ENCODE assay signal across 3 cellular contexts in the genomic region with DNA sequence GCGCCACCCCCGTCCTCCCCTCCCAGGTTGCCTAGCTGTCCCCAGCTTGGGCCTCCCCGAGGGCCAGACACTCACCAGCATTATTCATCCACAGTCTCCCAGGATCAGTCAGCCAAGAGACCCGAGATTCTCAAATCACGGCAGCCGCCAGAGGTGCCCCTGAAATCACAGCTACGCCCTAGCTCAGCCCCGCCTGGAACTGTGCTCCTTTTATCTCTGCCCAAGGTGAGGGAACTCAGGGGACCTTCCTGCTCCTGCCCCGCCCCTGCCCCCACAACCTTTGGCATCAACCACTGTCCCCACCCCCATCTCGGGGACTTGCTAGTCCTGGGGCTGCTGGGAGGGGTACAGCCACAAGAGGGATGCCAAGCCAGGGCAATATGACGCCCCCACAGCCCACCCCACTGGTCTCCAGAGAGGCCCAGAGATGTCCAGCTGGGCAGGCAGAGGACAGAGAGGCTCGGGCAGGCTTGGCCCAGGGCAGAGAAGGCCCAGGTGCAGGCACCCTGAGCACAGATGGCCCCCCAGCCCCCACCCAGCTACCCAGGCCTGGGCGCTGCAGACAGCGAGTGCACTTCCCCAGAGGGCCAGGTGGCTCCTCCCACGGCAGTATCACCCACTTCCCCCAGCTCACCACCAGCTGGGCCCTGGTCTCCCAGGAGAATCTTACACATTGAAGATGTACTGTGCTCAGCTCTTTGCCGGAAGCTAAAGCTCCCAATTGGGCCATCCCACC.
TF ChIP-seq lines count a peak whose summit lies in the region.

A gene with protein sequence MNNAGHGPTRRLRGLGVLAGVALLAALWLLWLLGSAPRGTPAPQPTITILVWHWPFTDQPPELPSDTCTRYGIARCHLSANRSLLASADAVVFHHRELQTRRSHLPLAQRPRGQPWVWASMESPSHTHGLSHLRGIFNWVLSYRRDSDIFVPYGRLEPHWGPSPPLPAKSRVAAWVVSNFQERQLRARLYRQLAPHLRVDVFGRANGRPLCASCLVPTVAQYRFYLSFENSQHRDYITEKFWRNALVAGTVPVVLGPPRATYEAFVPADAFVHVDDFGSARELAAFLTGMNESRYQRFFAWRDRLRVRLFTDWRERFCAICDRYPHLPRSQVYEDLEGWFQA (minus strand): TSS at position 185 of the 736 bp plus-strand sequence. CDS start 97 bp downstream, at position 88.

TF ChIP-seq in HEK293, 187 proteins besides CTCF, POLR2A, EP300 and RAD21 (continues in another document):
- TF ChIP-seq, protein P1, sequence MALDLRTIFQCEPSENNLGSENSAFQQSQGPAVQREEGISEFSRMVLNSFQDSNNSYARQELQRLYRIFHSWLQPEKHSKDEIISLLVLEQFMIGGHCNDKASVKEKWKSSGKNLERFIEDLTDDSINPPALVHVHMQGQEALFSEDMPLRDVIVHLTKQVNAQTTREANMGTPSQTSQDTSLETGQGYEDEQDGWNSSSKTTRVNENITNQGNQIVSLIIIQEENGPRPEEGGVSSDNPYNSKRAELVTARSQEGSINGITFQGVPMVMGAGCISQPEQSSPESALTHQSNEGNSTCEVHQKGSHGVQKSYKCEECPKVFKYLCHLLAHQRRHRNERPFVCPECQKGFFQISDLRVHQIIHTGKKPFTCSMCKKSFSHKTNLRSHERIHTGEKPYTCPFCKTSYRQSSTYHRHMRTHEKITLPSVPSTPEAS (tag by site-specific recombination; IDR thresholded peaks at IDR 0.05), result no peak
- TF ChIP-seq KLF1 (tag by site-specific recombination; IDR thresholded peaks at IDR 0.05), result no peak
- peak; percentile 28; the same call in 1 of the 2 replicates for TF ChIP-seq GLIS1 (tag by site-specific recombination; IDR thresholded peaks at IDR 0.05)
- TF ChIP-seq ZNF558 (tag by site-specific recombination; IDR thresholded peaks at IDR 0.05), result no peak
- TF ChIP-seq ZNF670 (tag by site-specific recombination; IDR thresholded peaks at IDR 0.05; ENCODE audit: low read depth), result no peak
- TF ChIP-seq, protein P2, sequence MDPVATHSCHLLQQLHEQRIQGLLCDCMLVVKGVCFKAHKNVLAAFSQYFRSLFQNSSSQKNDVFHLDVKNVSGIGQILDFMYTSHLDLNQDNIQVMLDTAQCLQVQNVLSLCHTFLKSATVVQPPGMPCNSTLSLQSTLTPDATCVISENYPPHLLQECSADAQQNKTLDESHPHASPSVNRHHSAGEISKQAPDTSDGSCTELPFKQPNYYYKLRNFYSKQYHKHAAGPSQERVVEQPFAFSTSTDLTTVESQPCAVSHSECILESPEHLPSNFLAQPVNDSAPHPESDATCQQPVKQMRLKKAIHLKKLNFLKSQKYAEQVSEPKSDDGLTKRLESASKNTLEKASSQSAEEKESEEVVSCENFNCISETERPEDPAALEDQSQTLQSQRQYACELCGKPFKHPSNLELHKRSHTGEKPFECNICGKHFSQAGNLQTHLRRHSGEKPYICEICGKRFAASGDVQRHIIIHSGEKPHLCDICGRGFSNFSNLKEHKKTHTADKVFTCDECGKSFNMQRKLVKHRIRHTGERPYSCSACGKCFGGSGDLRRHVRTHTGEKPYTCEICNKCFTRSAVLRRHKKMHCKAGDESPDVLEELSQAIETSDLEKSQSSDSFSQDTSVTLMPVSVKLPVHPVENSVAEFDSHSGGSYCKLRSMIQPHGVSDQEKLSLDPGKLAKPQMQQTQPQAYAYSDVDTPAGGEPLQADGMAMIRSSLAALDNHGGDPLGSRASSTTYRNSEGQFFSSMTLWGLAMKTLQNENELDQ (tag by site-specific recombination; IDR thresholded peaks at IDR 0.05; ENCODE audit: low read depth), result no peak
- TF ChIP-seq ZNF585B (tag by site-specific recombination; IDR thresholded peaks at IDR 0.05), result no peak
- TF ChIP-seq, protein P3, sequence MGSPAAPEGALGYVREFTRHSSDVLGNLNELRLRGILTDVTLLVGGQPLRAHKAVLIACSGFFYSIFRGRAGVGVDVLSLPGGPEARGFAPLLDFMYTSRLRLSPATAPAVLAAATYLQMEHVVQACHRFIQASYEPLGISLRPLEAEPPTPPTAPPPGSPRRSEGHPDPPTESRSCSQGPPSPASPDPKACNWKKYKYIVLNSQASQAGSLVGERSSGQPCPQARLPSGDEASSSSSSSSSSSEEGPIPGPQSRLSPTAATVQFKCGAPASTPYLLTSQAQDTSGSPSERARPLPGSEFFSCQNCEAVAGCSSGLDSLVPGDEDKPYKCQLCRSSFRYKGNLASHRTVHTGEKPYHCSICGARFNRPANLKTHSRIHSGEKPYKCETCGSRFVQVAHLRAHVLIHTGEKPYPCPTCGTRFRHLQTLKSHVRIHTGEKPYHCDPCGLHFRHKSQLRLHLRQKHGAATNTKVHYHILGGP (tag by site-specific recombination; IDR thresholded peaks at IDR 0.05), result no peak

TF ChIP-seq in liver, 16 proteins besides CTCF, POLR2A, EP300 and RAD21 (continued from another document):
- TF ChIP-seq, protein P4, sequence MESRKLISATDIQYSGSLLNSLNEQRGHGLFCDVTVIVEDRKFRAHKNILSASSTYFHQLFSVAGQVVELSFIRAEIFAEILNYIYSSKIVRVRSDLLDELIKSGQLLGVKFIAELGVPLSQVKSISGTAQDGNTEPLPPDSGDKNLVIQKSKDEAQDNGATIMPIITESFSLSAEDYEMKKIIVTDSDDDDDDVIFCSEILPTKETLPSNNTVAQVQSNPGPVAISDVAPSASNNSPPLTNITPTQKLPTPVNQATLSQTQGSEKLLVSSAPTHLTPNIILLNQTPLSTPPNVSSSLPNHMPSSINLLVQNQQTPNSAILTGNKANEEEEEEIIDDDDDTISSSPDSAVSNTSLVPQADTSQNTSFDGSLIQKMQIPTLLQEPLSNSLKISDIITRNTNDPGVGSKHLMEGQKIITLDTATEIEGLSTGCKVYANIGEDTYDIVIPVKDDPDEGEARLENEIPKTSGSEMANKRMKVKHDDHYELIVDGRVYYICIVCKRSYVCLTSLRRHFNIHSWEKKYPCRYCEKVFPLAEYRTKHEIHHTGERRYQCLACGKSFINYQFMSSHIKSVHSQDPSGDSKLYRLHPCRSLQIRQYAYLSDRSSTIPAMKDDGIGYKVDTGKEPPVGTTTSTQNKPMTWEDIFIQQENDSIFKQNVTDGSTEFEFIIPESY (IDR thresholded peaks at IDR 0.05), result no peak
- TF ChIP-seq, protein P5, sequence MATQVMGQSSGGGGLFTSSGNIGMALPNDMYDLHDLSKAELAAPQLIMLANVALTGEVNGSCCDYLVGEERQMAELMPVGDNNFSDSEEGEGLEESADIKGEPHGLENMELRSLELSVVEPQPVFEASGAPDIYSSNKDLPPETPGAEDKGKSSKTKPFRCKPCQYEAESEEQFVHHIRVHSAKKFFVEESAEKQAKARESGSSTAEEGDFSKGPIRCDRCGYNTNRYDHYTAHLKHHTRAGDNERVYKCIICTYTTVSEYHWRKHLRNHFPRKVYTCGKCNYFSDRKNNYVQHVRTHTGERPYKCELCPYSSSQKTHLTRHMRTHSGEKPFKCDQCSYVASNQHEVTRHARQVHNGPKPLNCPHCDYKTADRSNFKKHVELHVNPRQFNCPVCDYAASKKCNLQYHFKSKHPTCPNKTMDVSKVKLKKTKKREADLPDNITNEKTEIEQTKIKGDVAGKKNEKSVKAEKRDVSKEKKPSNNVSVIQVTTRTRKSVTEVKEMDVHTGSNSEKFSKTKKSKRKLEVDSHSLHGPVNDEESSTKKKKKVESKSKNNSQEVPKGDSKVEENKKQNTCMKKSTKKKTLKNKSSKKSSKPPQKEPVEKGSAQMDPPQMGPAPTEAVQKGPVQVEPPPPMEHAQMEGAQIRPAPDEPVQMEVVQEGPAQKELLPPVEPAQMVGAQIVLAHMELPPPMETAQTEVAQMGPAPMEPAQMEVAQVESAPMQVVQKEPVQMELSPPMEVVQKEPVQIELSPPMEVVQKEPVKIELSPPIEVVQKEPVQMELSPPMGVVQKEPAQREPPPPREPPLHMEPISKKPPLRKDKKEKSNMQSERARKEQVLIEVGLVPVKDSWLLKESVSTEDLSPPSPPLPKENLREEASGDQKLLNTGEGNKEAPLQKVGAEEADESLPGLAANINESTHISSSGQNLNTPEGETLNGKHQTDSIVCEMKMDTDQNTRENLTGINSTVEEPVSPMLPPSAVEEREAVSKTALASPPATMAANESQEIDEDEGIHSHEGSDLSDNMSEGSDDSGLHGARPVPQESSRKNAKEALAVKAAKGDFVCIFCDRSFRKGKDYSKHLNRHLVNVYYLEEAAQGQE (IDR thresholded peaks at IDR 0.05), result no peak
- TF ChIP-seq JUND (IDR thresholded peaks at IDR 0.05) (no peak), EGR1 (IDR thresholded peaks at IDR 0.05; ENCODE audit: low read depth in 2 of 2) (no peak), YY1 (IDR thresholded peaks at IDR 0.05) (no peak), FOXA1 (IDR thresholded peaks at IDR 0.05) (no peak), HNF4A (conservative IDR thresholded peaks at IDR 0.05) (no peak), FOXA2 (IDR thresholded peaks at IDR 0.05) (no peak), HNF4G (IDR thresholded peaks at IDR 0.05) (no peak), RXRA (IDR thresholded peaks at IDR 0.05) (no peak), NR2F2 (IDR thresholded peaks at IDR 0.05) (no peak), SP1 (IDR thresholded peaks at IDR 0.05) (no peak)
- TF ChIP-seq, protein P6, sequence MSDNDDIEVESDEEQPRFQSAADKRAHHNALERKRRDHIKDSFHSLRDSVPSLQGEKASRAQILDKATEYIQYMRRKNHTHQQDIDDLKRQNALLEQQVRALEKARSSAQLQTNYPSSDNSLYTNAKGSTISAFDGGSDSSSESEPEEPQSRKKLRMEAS (IDR thresholded peaks at IDR 0.05), result no peak
- TF ChIP-seq, protein P7, sequence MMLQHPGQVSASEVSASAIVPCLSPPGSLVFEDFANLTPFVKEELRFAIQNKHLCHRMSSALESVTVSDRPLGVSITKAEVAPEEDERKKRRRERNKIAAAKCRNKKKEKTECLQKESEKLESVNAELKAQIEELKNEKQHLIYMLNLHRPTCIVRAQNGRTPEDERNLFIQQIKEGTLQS (IDR thresholded peaks at IDR 0.05), result no peak

TF ChIP-seq in SK-N-SH, 30 proteins besides CTCF, POLR2A, EP300 and RAD21 (continued from another document):
- TF ChIP-seq RFX5 (IDR thresholded peaks at IDR 0.05; ENCODE audit: low read length), result no peak
- TF ChIP-seq, protein P5 (IDR thresholded peaks at IDR 0.05; ENCODE audit: low read depth, low read length), result no peak
- TF ChIP-seq MXI1 (IDR thresholded peaks at IDR 0.05; ENCODE audit: low read depth, low read length), result no peak
- TF ChIP-seq YY1 (IDR thresholded peaks at IDR 0.05; ENCODE audit: low read depth), result no peak
- TF ChIP-seq CHD2 (IDR thresholded peaks at IDR 0.05; ENCODE audit: low read length, partially characterized antibody), result no peak
- TF ChIP-seq, protein P6 (IDR thresholded peaks at IDR 0.05; ENCODE audit: low read depth), result no peak
- TF ChIP-seq, protein P8, sequence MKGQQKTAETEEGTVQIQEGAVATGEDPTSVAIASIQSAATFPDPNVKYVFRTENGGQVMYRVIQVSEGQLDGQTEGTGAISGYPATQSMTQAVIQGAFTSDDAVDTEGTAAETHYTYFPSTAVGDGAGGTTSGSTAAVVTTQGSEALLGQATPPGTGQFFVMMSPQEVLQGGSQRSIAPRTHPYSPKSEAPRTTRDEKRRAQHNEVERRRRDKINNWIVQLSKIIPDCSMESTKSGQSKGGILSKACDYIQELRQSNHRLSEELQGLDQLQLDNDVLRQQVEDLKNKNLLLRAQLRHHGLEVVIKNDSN (IDR thresholded peaks at IDR 0.05; ENCODE audit: borderline replicate concordance, low read depth), result no peak
- no peak for TF ChIP-seq FOXJ3 (CRISPR knock-in tag; IDR thresholded peaks at IDR 0.05)
- no peak for TF ChIP-seq TAF1 (IDR thresholded peaks at IDR 0.05; ENCODE audit: borderline replicate concordance, low read depth, low read length)
